Comparison of ENCODE assay signal across 24 cellular contexts in the genomic region with DNA sequence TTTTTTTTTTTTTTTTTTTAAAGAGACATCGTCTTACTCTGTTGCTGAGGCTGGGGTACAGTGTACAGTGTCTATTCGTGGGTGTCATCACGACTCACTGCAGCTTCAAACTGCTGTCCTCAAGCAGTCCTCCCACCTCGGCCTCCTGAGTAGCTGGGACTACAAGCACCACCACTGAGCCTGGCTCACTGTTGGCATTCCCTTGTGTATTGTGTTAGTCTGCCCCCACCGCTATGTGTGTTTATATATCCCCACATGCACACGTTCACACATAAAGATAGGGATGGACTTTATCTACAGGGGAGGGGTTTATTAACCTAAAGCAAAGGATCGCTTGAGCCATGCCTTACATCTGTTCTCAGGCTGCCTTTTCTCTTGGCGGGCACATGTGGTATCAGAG.
"Had no signal": no experiment of that assay in that cellular context is flagged by ENCODE, and none has a peak within 500 bp of the region (broad histone marks: within the 10 kb centered on the region; RNA-seq: fewer than 3 reads in every experiment).

No MANE protein-coding gene starts in this region.

- H3K27ac ChIP-seq: breast epithelium, sigmoid colon had no signal

- H3K4me1 ChIP-seq: breast epithelium had no signal

- DNase-seq: activated CD4-positive, alpha-beta memory T cell treated with anti-CD3 and anti-CD28 coated beads for 36 hours; activated CD4-positive, alpha-beta T cell treated with anti-CD3 and anti-CD28 coated beads, Interleukin-2, amount 10 ng/mL, durations not matched to agents 24 days and 14 days; activated CD4-positive, CD25-positive, alpha-beta regulatory T cell treated with anti-CD3 and anti-CD28 coated beads, Interleukin-2, amount 50 U/mL, for 72 hours; activated CD8-positive, alpha-beta memory T cell treated with anti-CD3 and anti-CD28 coated beads, Interleukin-2, amount 50 U/mL, for 4 hours; activated naive CD4-positive, alpha-beta T cell; activated T-cell treated with anti-CD3 and anti-CD28 coated beads, Interleukin-2, amount 50 U/mL, for 4 hours; central memory CD4-positive, alpha-beta T cell; dermis blood vessel endothelial cell; effector CD4-positive, alpha-beta T cell; hippocampal formation; left cardiac atrium; natural killer cell; sigmoid colon; small intestine; stimulated activated CD4-positive, alpha-beta T cell treated with anti-CD3 and anti-CD28 coated beads, Interleukin-1b, Interleukin-23, amount 100 ng/mL, for 48 hours; stimulated activated naive B cell treated with anti-CD40 and anti-IgM and Interleukin-4, amounts not matched to agents 10 μg/mL and 1 μg/mL and 100 μg/mL, for 72 hours; stomach; T-helper 9 cell; thyroid gland had no signal

- H3K9me3 ChIP-seq: breast epithelium, sigmoid colon, stomach, thyroid gland had no signal

- H3K4me3 ChIP-seq: breast epithelium, sigmoid colon, stomach, thyroid gland had no signal

- FAIRE-seq: keratinocyte, small intestine, TTC549 had no signal

- ATAC-seq: activated naive CD4-positive, alpha-beta T cell treated with anti-CD3 and anti-CD28 coated beads, Interleukin-2, amount 50 U/mL, for 72 hours; activated T-cell treated with anti-CD3 and anti-CD28 coated beads, Interleukin-2, amount 50 U/mL, for 4 hours; activated T-helper 17 cell treated with anti-CD3 and anti-CD28 coated beads, Interleukin-2, amount 50 U/mL, for 72 hours; left cardiac atrium; natural killer cell; stimulated activated naive B cell treated with anti-CD40 and anti-IgM and Interleukin-4, amounts not matched to agents 10 μg/mL and 1 μg/mL and 100 μg/mL, for 72 hours had no signal

- H3K27me3 ChIP-seq: breast epithelium, sigmoid colon, stomach, thyroid gland had no signal
